ENCODE assay signal across 12 cellular contexts in the genomic region with DNA sequence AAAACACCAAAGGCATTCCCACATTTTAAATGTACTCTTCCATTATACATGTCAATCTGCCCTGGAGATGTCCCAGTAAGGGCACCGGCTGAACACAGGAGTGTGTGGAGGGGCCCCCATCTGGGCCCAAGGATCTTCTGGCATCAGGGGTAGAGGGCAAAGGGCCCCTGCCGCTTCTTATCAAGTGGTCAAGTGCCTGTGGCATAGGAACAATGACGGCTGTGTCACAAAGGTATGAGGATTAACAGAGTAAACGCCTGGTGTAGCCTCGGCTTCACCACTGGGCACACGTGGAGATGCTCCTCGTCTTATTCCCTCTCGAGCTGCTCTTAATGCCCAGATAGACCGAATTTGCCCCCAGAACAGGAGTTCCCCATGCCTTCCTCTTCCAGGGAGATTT.
"Had no signal": no experiment of that assay in that cellular context is flagged by ENCODE, and none has a peak within 500 bp of the region (broad histone marks: within the 10 kb centered on the region; RNA-seq: fewer than 3 reads in every experiment).

No MANE protein-coding gene starts in this region.

- H3K27me3 ChIP-seq: ascending aorta, cardiac muscle cell had no signal

- H3K27ac ChIP-seq: cardiac muscle cell, lower lobe of right lung, VCaP had no signal

- H3K4me3 ChIP-seq: cardiac muscle cell, lower lobe of right lung had no signal

- H3K9me3 ChIP-seq: ascending aorta, lower lobe of right lung had no signal

- FAIRE-seq: colon, endometrium had no signal

- DNase-seq: activated CD4-positive, alpha-beta T cell treated with anti-CD3 and anti-CD28 coated beads for 1 hour; activated CD4-positive, alpha-beta T cell treated with anti-CD3 and anti-CD28 coated beads, Interleukin-2, amount 50 U/mL, for 4 hours; activated naive CD4-positive, alpha-beta T cell treated with anti-CD3 and anti-CD28 coated beads for 36 hours; activated naive CD8-positive, alpha-beta T cell treated with anti-CD3 and anti-CD28 coated beads, Interleukin-2, amount 50 U/mL, for 24 hours; activated T-cell treated with anti-CD3 and anti-CD28 coated beads for 4 hours; lower lobe of right lung; stimulated activated CD4-positive, alpha-beta T cell treated with anti-CD3 and anti-CD28 coated beads, Interleukin-4, amount 100 ng/mL, for 4 hours had no signal

- ATAC-seq: activated naive CD8-positive, alpha-beta T cell treated with anti-CD3 and anti-CD28 coated beads, Interleukin-2, amount 50 U/mL, for 24 hours had no signal

- H3K36me3 ChIP-seq: ascending aorta, cardiac muscle cell, lower lobe of right lung had no signal
